In genomic region chr1:35737111-35737510, GRCh38 we compare ENCODE assay signal across 30 cellular contexts.
"Had no signal": no experiment of that assay in that cellular context is flagged by ENCODE, and none has a peak within 500 bp of the region (broad histone marks: within the 10 kb centered on the region; RNA-seq: fewer than 3 reads in every experiment).

No MANE protein-coding gene starts in this region.

- DNase-seq: activated CD4-positive, alpha-beta memory T cell treated with anti-CD3 and anti-CD28 coated beads for 36 hours; activated CD4-positive, alpha-beta T cell treated with anti-CD3 and anti-CD28 coated beads for 36 hours; activated CD4-positive, alpha-beta T cell treated with anti-CD3 and anti-CD28 coated beads, Interleukin-2, amount 10 ng/mL, durations not matched to agents 24 days and 14 days; activated CD4-positive, CD25-positive, alpha-beta regulatory T cell; activated CD4-positive, CD25-positive, alpha-beta regulatory T cell treated with anti-CD3 and anti-CD28 coated beads, Interleukin-2, amount 50 U/mL, for 72 hours; activated CD8-positive, alpha-beta T cell treated with anti-CD3 and anti-CD28 coated beads, Interleukin-2, amount 10 ng/mL, durations not matched to agents 7 days and 5 days; activated effector memory CD4-positive, alpha-beta T cell treated with Interleukin-2 at 50 U/mL for 16 hours; activated gamma-delta T cell treated with Interleukin-2 at 50 U/mL for 16 hours; activated naive CD4-positive, alpha-beta T cell treated with anti-CD3 and anti-CD28 coated beads, Interleukin-2, amount 50 U/mL, for 16 hours; activated naive CD4-positive, alpha-beta T cell treated with Interleukin-2 at 50 U/mL for 16 hours; activated T-cell treated with anti-CD3 and anti-CD28 coated beads, Interleukin-2, amount 50 U/mL, for 4 hours; amniotic stem cell; anterior cingulate cortex; brain microvascular endothelial cell; effector CD4-positive, alpha-beta T cell; effector memory CD8-positive, alpha-beta T cell; erythroblast; esophagus squamous epithelium; foreskin melanocyte; SW 1271; T-cell; T1000 had no signal

- H3K9me3 Mint-ChIP-seq: activated CD4-positive, alpha-beta memory T cell treated with anti-CD3 and anti-CD28 coated beads for 36 hours; activated CD4-positive, alpha-beta T cell treated with anti-CD3 and anti-CD28 coated beads, Interleukin-2, amount 10 ng/mL, durations not matched to agents 24 days and 14 days; activated T-cell treated with anti-CD3 and anti-CD28 coated beads, Interleukin-2, amount 50 U/mL, for 4 hours; activated T-helper 17 cell treated with anti-CD3 and anti-CD28 coated beads, Interleukin-2, amount 50 U/mL, for 72 hours; central memory CD8-positive, alpha-beta T cell; dendritic cell treated with granulocyte-macrophage colony-stimulating factor and Interleukin-4, amounts not matched to agents 40 ng/mL and 50 ng/mL, for 4 days; effector memory CD8-positive, alpha-beta T cell; T-cell; T-helper 1 cell treated with Interleukin-12 subunit alpha and Interleukin-12 subunit beta and Interleukin-4 antibody, amounts not matched to agents 30 μg/mL and 1 μg/mL, for 36 hours; T-helper 2 cell treated with Interferon-gamma antibody and Interleukin-4, amounts not matched to agents 5 μg/mL and 100 μg/mL, for 36 hours had no signal

- ATAC-seq: activated CD4-positive, alpha-beta T cell treated with anti-CD3 and anti-CD28 coated beads for 36 hours; activated CD8-positive, alpha-beta T cell treated with anti-CD3 and anti-CD28 coated beads, Interleukin-2, amount 10 ng/mL, durations not matched to agents 7 days and 5 days; activated T-cell treated with anti-CD3 and anti-CD28 coated beads, Interleukin-2, amount 50 U/mL, for 4 hours; activated T-helper 17 cell treated with anti-CD3 and anti-CD28 coated beads, Interleukin-2, amount 50 U/mL, for 72 hours; effector memory CD8-positive, alpha-beta T cell; gastroesophageal sphincter; T-cell had no signal

- H3K27ac Mint-ChIP-seq: activated CD4-positive, alpha-beta memory T cell treated with anti-CD3 and anti-CD28 coated beads for 36 hours; activated CD4-positive, alpha-beta T cell treated with anti-CD3 and anti-CD28 coated beads for 36 hours; activated CD4-positive, alpha-beta T cell treated with anti-CD3 and anti-CD28 coated beads, Interleukin-2, amount 10 ng/mL, durations not matched to agents 24 days and 14 days; activated CD8-positive, alpha-beta T cell treated with anti-CD3 and anti-CD28 coated beads, Interleukin-2, amount 10 ng/mL, durations not matched to agents 7 days and 5 days; activated naive CD8-positive, alpha-beta T cell; activated T-helper 17 cell treated with anti-CD3 and anti-CD28 coated beads, Interleukin-2, amount 50 U/mL, for 72 hours; dendritic cell treated with granulocyte-macrophage colony-stimulating factor and Interleukin-4, amounts not matched to agents 40 ng/mL and 50 ng/mL, for 4 days; T-helper 1 cell treated with Interleukin-12 subunit alpha and Interleukin-12 subunit beta and Interleukin-4 antibody, amounts not matched to agents 30 μg/mL and 1 μg/mL, for 36 hours; T-helper 2 cell treated with Interferon-gamma antibody and Interleukin-4, amounts not matched to agents 5 μg/mL and 100 μg/mL, for 36 hours had no signal

- H3K9me3 ChIP-seq: esophagus squamous epithelium, gastroesophageal sphincter had no signal

- H3K36me3 ChIP-seq: brain microvascular endothelial cell, esophagus squamous epithelium, gastroesophageal sphincter had no signal

- H3K4me3 Mint-ChIP-seq: activated CD4-positive, alpha-beta memory T cell treated with anti-CD3 and anti-CD28 coated beads for 36 hours; activated CD4-positive, alpha-beta T cell treated with anti-CD3 and anti-CD28 coated beads for 36 hours; activated CD4-positive, alpha-beta T cell treated with anti-CD3 and anti-CD28 coated beads, Interleukin-2, amount 10 ng/mL, durations not matched to agents 24 days and 14 days; activated CD8-positive, alpha-beta T cell treated with anti-CD3 and anti-CD28 coated beads, Interleukin-2, amount 10 ng/mL, durations not matched to agents 7 days and 5 days; activated naive CD8-positive, alpha-beta T cell; activated T-cell treated with anti-CD3 and anti-CD28 coated beads, Interleukin-2, amount 50 U/mL, for 4 hours; activated T-helper 17 cell treated with anti-CD3 and anti-CD28 coated beads, Interleukin-2, amount 50 U/mL, for 72 hours; central memory CD8-positive, alpha-beta T cell; dendritic cell treated with granulocyte-macrophage colony-stimulating factor and Interleukin-4, amounts not matched to agents 40 ng/mL and 50 ng/mL, for 4 days; effector memory CD8-positive, alpha-beta T cell; T-cell; T-helper 1 cell treated with Interleukin-12 subunit alpha and Interleukin-12 subunit beta and Interleukin-4 antibody, amounts not matched to agents 30 μg/mL and 1 μg/mL, for 36 hours; T-helper 2 cell treated with Interferon-gamma antibody and Interleukin-4, amounts not matched to agents 5 μg/mL and 100 μg/mL, for 36 hours had no signal

- H3K4me3 ChIP-seq: coronary artery, esophagus squamous epithelium, gastroesophageal sphincter had no signal

- H3K4me1 ChIP-seq: esophagus squamous epithelium, gastroesophageal sphincter had no signal

- H3K4me1 Mint-ChIP-seq: activated CD4-positive, alpha-beta T cell treated with anti-CD3 and anti-CD28 coated beads for 36 hours; activated CD4-positive, alpha-beta T cell treated with anti-CD3 and anti-CD28 coated beads, Interleukin-2, amount 10 ng/mL, durations not matched to agents 24 days and 14 days; activated T-helper 17 cell treated with anti-CD3 and anti-CD28 coated beads, Interleukin-2, amount 50 U/mL, for 72 hours; central memory CD8-positive, alpha-beta T cell had no signal

- H3K27me3 Mint-ChIP-seq: activated CD4-positive, alpha-beta memory T cell treated with anti-CD3 and anti-CD28 coated beads for 36 hours; activated CD4-positive, alpha-beta T cell treated with anti-CD3 and anti-CD28 coated beads for 36 hours; activated CD4-positive, alpha-beta T cell treated with anti-CD3 and anti-CD28 coated beads, Interleukin-2, amount 10 ng/mL, durations not matched to agents 24 days and 14 days; activated naive CD8-positive, alpha-beta T cell; activated T-helper 17 cell treated with anti-CD3 and anti-CD28 coated beads, Interleukin-2, amount 50 U/mL, for 72 hours; central memory CD8-positive, alpha-beta T cell; dendritic cell treated with granulocyte-macrophage colony-stimulating factor and Interleukin-4, amounts not matched to agents 40 ng/mL and 50 ng/mL, for 4 days; effector memory CD8-positive, alpha-beta T cell; T-cell had no signal

- H3K36me3 Mint-ChIP-seq: T-cell had no signal
